Comparison of ENCODE assay signal across 8 cellular contexts in genomic region chr19:34501339-34502320, GRCh38. TPM values are rescaled to one million over a fixed set of nuclear protein-coding genes. Genes with fewer than 3 reads are reported as not detected.
DNase-seq lines count a peak whose midpoint lies in the region; ATAC-seq and TF ChIP-seq lines count a peak whose summit lies in the region.

No MANE protein-coding gene starts in this region.

- H4K20me1 ChIP-seq in fibroblast of lung (ENCODE audit: control insufficient read depth, extremely low read depth, insufficient read depth, low read length): no peaks in the 10 kb centered on the region

- H3K27me3 Mint-ChIP-seq in nephron progenitor cell (ENCODE audit: low read depth, poor library complexity): peaks cover 3% of the 10 kb centered on the region

- peaks cover 2% of the 10 kb centered on the region for H3K36me3 ChIP-seq in fibroblast of lung (ENCODE audit: control insufficient read depth, insufficient read depth, low read length)

- no peaks in the 10 kb centered on the region for H3K9me3 Mint-ChIP-seq in nephron progenitor cell

- peaks cover 6% of the 10 kb centered on the region for H3K4me1 ChIP-seq in fibroblast of lung (ENCODE audit: control insufficient read depth, extremely low read depth, insufficient read depth, low read length)

- no peak overlapping the region for H2AFZ ChIP-seq in fibroblast of lung (ENCODE audit: low read length)

- no peak overlapping the region for H3K4me2 ChIP-seq in fibroblast of lung (ENCODE audit: extremely low read depth, insufficient read depth, low read length)

- no peaks in the 10 kb centered on the region for H3K9me3 ChIP-seq in fibroblast of lung (ENCODE audit: control insufficient read depth, insufficient read depth, low read depth, low read length)

- DNase-seq in DMS 273 (lab: John Stamatoyannopoulos, UW; ENCODE audit: unreplicated experiment) (peak; percentile 94), Kasumi-1 (lab: John Stamatoyannopoulos, UW) (peak; percentile 79 to 80), fibroblast of lung (ENCODE audit: low read depth in 2 of 2) (peak; percentile 83 to 87), nephron progenitor cell (peak; percentile 98)
- peak; percentile 95 for DNase-seq in activated T-cell treated with anti-CD3 and anti-CD28 coated beads, Interleukin-2, amount 50 U/mL, for 48 hours
- DNase-seq in stimulated activated naive CD4-positive, alpha-beta T cell treated with Interleukin-2 at 50 U/mL for 16 hours (lab: John Stamatoyannopoulos, UW): peak; percentile 73

- no peak overlapping the region for H3K27ac ChIP-seq in fibroblast of lung (ENCODE audit: insufficient read depth, low read length)

- no peaks in the 10 kb centered on the region for H3K79me2 ChIP-seq in fibroblast of lung (ENCODE audit: control insufficient read depth, insufficient read depth, low read length)

- no peaks in the 10 kb centered on the region for H3K27me3 ChIP-seq in fibroblast of lung (ENCODE audit: control insufficient read depth, insufficient read depth, low read length)

- H3K9ac ChIP-seq in fibroblast of lung (ENCODE audit: insufficient read depth, low read length): no peak overlapping the region

- TF ChIP-seq CTCF in fibroblast of lung (conservative IDR thresholded peaks at IDR 0.05 in 1 of 2, IDR thresholded peaks at IDR 0.05 in 1 of 2; ENCODE audit: low read depth in 1 of 2, low read length in 2 of 2) (peak; percentile 96 to 100), nephron progenitor cell (IDR thresholded peaks at IDR 0.05) (peak; percentile 99)

- peaks cover 15% of the 10 kb centered on the region for H3K36me3 Mint-ChIP-seq in nephron progenitor cell (ENCODE audit: low read depth)

- H3K4me3 ChIP-seq in fibroblast of lung (replicated peaks in 1 of 4; ENCODE audit: control extremely low read depth in 1 of 4, insufficient read depth in 1 of 4, low read depth in 3 of 4, low read length in 4 of 4): no peak overlapping the region

- H3K27ac Mint-ChIP-seq in nephron progenitor cell: no peak overlapping the region

- peaks cover 27% of the 10 kb centered on the region for H3K4me1 Mint-ChIP-seq in nephron progenitor cell

- no peak overlapping the region for H3K4me3 Mint-ChIP-seq in nephron progenitor cell

- ATAC-seq in GM21529 (IDR thresholded peaks at IDR 0.05; ENCODE audit: unreplicated experiment): peak; percentile 75

TF ChIP-seq in PFSK-1, 5 proteins besides CTCF, POLR2A, EP300 and RAD21:
- TF ChIP-seq FOXP2 (optimal IDR thresholded peaks at IDR 0.05; ENCODE audit: borderline replicate concordance, extremely low read depth, extremely low read length, insufficient read depth) (peak; percentile 59), REST (IDR thresholded peaks at IDR 0.05; ENCODE audit: insufficient read depth in 1 of 2, low read depth in 2 of 2, low read length in 2 of 2) (no peak)

RNA-seq across cellular contexts. Expression of gene WTIP, which starts 20.1 kb away (rescaled TPM):
- 11.8 TPM for polyA plus RNA-seq in PFSK-1 (2012; ENCODE audit: insufficient read length, low read depth)
- 38.5 and 49.0 TPM in 2 replicates for total RNA-seq in fibroblast of lung
- polyA plus RNA-seq in fibroblast of lung: 18.4 and 20.9 TPM in 2 replicates
- polyA plus RNA-seq in fibroblast of lung (2012): 24.7 and 31.9 TPM in 2 replicates
- 59.9 and 75.6 TPM in 2 replicates for polyA minus RNA-seq in fibroblast of lung (ENCODE audit: low replicate concordance)
